Comparison of ENCODE assay signal across 2 cellular contexts in the genomic region with DNA sequence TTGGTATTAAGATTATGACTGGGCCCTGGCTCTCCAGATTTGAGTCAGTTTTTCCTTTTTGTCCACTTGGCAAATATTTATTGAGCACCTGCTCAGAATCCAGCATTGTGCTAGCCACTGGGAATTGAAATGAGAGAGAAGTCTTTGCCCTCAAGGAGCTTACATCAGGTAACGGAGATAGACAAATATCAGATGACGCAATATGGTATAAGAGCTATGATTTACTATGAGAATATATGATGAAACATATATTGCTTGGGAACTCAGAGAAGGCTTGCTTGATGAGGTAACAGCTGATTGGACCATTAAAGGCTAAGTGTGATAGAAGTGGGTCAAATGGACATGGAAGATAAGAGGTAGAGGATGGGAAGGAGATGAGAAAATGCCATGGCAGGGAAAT.
TF ChIP-seq lines count a peak whose summit lies in the region.

No MANE protein-coding gene starts in this region.

TF ChIP-seq in HepG2, 621 proteins besides CTCF, POLR2A, EP300 and RAD21:
- TF ChIP-seq CEBPB (IDR thresholded peaks at IDR 0.05; ENCODE audit: borderline replicate concordance, low read depth, low read length) (peak; percentile 80), ZNF83 (CRISPR knock-in tag; IDR thresholded peaks at IDR 0.05; ENCODE audit: borderline replicate concordance) (no peak)

TF ChIP-seq in K562, 482 proteins besides CTCF, POLR2A, EP300 and RAD21:
- TF ChIP-seq CEBPG (CRISPR knock-in tag; IDR thresholded peaks at IDR 0.05) (0 out of 2 replicates have a peak, but pooled peaks have one; percentile 24), CEBPG (tag; conservative IDR thresholded peaks at IDR 0.05 in 1 of 2, IDR thresholded peaks at IDR 0.05 in 1 of 2) (peak; percentile 86 to 88), SRF (CRISPR knock-in tag; IDR thresholded peaks at IDR 0.05) (no peak), TAF15 (IDR thresholded peaks at IDR 0.05; ENCODE audit: low read depth, low read length) (no peak), PHF20 (IDR thresholded peaks at IDR 0.05; ENCODE audit: partially characterized antibody) (no peak), SNRNP70 (optimal IDR thresholded peaks at IDR 0.05; ENCODE audit: low read depth, low read length) (no peak), ZNF24 (IDR thresholded peaks at IDR 0.05) (no peak), MECOM (CRISPR knock-in tag; IDR thresholded peaks at IDR 0.05) (no peak), SMAD4 (CRISPR knock-in tag; conservative IDR thresholded peaks at IDR 0.05) (no peak), MAFG (tag; conservative IDR thresholded peaks at IDR 0.05) (no peak), PRMT5 (CRISPR knock-in tag; IDR thresholded peaks at IDR 0.05) (no peak), IRF2 (CRISPR knock-in tag; IDR thresholded peaks at IDR 0.05) (no peak), TRIM24 (IDR thresholded peaks at IDR 0.05) (peak in 1 of 2 experiments; percentile 20; a peak in 1 of 4 replicates), PTBP1 (IDR thresholded peaks at IDR 0.05; ENCODE audit: low read depth, low read length) (no peak), NELFE (IDR thresholded peaks at IDR 0.05; ENCODE audit: insufficient read depth, insufficient read length) (no peak), ZBTB7A (IDR thresholded peaks at IDR 0.05; ENCODE audit: borderline replicate concordance, control insufficient read depth, low read depth, low read length) (no peak), SAP30 (IDR thresholded peaks at IDR 0.05; ENCODE audit: borderline replicate concordance, insufficient read depth, low read depth, low read length, poor library complexity, severe bottlenecking) (no peak), PHTF2 (CRISPR knock-in tag; IDR thresholded peaks at IDR 0.05) (no peak), HEY1 (CRISPR knock-in tag; IDR thresholded peaks at IDR 0.05; ENCODE audit: borderline replicate concordance) (no peak), SMAD3 (CRISPR knock-in tag; conservative IDR thresholded peaks at IDR 0.05) (no peak), SMAD2 (IDR thresholded peaks at IDR 0.05; ENCODE audit: low read depth, low read length) (no peak), HDAC1 (IDR thresholded peaks at IDR 0.05) (no peak), TBP (optimal IDR thresholded peaks at IDR 0.05; ENCODE audit: low read depth, low read length) (no peak), MEIS2 (IDR thresholded peaks at IDR 0.05; ENCODE audit: partially characterized antibody) (peak; percentile 6), ZNF316 (IDR thresholded peaks at IDR 0.05) (0 out of 2 replicates have a peak, but pooled peaks have one; percentile 12), CEBPB (tag; IDR thresholded peaks at IDR 0.05) (peak; percentile 90)
- TF ChIP-seq, protein P1, sequence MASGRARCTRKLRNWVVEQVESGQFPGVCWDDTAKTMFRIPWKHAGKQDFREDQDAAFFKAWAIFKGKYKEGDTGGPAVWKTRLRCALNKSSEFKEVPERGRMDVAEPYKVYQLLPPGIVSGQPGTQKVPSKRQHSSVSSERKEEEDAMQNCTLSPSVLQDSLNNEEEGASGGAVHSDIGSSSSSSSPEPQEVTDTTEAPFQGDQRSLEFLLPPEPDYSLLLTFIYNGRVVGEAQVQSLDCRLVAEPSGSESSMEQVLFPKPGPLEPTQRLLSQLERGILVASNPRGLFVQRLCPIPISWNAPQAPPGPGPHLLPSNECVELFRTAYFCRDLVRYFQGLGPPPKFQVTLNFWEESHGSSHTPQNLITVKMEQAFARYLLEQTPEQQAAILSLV (tag; IDR thresholded peaks at IDR 0.05), result 0 out of 2 replicates have a peak, but pooled peaks have one; percentile 15
- TF ChIP-seq, protein P2, sequence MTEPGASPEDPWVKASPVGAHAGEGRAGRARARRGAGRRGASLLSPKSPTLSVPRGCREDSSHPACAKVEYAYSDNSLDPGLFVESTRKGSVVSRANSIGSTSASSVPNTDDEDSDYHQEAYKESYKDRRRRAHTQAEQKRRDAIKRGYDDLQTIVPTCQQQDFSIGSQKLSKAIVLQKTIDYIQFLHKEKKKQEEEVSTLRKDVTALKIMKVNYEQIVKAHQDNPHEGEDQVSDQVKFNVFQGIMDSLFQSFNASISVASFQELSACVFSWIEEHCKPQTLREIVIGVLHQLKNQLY (CRISPR knock-in tag; conservative IDR thresholded peaks at IDR 0.05), result no peak
- TF ChIP-seq, protein P3, sequence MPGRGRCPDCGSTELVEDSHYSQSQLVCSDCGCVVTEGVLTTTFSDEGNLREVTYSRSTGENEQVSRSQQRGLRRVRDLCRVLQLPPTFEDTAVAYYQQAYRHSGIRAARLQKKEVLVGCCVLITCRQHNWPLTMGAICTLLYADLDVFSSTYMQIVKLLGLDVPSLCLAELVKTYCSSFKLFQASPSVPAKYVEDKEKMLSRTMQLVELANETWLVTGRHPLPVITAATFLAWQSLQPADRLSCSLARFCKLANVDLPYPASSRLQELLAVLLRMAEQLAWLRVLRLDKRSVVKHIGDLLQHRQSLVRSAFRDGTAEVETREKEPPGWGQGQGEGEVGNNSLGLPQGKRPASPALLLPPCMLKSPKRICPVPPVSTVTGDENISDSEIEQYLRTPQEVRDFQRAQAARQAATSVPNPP (IDR thresholded peaks at IDR 0.05; ENCODE audit: borderline replicate concordance, insufficient read depth, insufficient read length), result no peak
- TF ChIP-seq, protein P4, sequence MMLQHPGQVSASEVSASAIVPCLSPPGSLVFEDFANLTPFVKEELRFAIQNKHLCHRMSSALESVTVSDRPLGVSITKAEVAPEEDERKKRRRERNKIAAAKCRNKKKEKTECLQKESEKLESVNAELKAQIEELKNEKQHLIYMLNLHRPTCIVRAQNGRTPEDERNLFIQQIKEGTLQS (IDR thresholded peaks at IDR 0.05), result peak; percentile 70
- TF ChIP-seq, protein P4 (CRISPR knock-in tag; conservative IDR thresholded peaks at IDR 0.05), result no peak
- TF ChIP-seq, protein P5, sequence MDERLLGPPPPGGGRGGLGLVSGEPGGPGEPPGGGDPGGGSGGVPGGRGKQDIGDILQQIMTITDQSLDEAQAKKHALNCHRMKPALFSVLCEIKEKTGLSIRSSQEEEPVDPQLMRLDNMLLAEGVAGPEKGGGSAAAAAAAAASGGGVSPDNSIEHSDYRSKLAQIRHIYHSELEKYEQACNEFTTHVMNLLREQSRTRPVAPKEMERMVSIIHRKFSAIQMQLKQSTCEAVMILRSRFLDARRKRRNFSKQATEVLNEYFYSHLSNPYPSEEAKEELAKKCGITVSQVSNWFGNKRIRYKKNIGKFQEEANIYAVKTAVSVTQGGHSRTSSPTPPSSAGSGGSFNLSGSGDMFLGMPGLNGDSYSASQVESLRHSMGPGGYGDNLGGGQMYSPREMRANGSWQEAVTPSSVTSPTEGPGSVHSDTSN (CRISPR knock-in tag; IDR thresholded peaks at IDR 0.05; ENCODE audit: low read depth), result no peak
- TF ChIP-seq, protein P5 (tag; conservative IDR thresholded peaks at IDR 0.05; ENCODE audit: low read depth), result 0 out of 2 replicates have a peak, but pooled peaks have one; percentile 8
- TF ChIP-seq, protein P6, sequence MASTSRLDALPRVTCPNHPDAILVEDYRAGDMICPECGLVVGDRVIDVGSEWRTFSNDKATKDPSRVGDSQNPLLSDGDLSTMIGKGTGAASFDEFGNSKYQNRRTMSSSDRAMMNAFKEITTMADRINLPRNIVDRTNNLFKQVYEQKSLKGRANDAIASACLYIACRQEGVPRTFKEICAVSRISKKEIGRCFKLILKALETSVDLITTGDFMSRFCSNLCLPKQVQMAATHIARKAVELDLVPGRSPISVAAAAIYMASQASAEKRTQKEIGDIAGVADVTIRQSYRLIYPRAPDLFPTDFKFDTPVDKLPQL (IDR thresholded peaks at IDR 0.05; ENCODE audit: extremely low read depth, insufficient read length), result no peak
- TF ChIP-seq, protein P7, sequence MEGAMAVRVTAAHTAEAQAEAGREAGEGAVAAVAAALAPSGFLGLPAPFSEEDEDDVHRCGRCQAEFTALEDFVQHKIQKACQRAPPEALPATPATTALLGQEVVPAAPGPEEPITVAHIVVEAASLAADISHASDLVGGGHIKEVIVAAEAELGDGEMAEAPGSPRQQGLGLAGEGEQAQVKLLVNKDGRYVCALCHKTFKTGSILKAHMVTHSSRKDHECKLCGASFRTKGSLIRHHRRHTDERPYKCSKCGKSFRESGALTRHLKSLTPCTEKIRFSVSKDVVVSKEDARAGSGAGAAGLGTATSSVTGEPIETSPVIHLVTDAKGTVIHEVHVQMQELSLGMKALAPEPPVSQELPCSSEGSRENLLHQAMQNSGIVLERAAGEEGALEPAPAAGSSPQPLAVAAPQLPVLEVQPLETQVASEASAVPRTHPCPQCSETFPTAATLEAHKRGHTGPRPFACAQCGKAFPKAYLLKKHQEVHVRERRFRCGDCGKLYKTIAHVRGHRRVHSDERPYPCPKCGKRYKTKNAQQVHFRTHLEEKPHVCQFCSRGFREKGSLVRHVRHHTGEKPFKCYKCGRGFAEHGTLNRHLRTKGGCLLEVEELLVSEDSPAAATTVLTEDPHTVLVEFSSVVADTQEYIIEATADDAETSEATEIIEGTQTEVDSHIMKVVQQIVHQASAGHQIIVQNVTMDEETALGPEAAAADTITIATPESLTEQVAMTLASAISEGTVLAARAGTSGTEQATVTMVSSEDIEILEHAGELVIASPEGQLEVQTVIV (CRISPR knock-in tag; IDR thresholded peaks at IDR 0.05; ENCODE audit: borderline replicate concordance), result no peak
- TF ChIP-seq, protein P8, sequence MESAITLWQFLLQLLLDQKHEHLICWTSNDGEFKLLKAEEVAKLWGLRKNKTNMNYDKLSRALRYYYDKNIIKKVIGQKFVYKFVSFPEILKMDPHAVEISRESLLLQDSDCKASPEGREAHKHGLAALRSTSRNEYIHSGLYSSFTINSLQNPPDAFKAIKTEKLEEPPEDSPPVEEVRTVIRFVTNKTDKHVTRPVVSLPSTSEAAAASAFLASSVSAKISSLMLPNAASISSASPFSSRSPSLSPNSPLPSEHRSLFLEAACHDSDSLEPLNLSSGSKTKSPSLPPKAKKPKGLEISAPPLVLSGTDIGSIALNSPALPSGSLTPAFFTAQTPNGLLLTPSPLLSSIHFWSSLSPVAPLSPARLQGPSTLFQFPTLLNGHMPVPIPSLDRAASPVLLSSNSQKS (CRISPR knock-in tag; IDR thresholded peaks at IDR 0.05), result no peak
- TF ChIP-seq, protein P9, sequence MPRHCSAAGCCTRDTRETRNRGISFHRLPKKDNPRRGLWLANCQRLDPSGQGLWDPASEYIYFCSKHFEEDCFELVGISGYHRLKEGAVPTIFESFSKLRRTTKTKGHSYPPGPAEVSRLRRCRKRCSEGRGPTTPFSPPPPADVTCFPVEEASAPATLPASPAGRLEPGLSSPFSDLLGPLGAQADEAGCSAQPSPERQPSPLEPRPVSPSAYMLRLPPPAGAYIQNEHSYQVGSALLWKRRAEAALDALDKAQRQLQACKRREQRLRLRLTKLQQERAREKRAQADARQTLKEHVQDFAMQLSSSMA (CRISPR knock-in tag; IDR thresholded peaks at IDR 0.05), result no peak
